Comparison of ENCODE assay signal across 22 cellular contexts in genomic region chr2:162478721-162479129, GRCh38.
DNase-seq lines count a peak whose midpoint lies in the region; ATAC-seq and TF ChIP-seq lines count a peak whose summit lies in the region.
"Had no signal": no experiment of that assay in that cellular context is flagged by ENCODE, and none has a peak within 500 bp of the region (broad histone marks: within the 10 kb centered on the region; RNA-seq: fewer than 3 reads in every experiment).

No MANE protein-coding gene starts in this region.

- H3K9me3 Mint-ChIP-seq in brain (no peaks in the 10 kb centered on the region), natural killer cell (peaks cover 2 to 6% of the 10 kb centered on the region in 2 donors)
- H3K9me3 Mint-ChIP-seq: activated naive CD4-positive, alpha-beta T cell treated with anti-CD3 and anti-CD28 coated beads, Interleukin-2, amount 50 U/mL, for 72 hours; dendritic cell treated with granulocyte-macrophage colony-stimulating factor and Interleukin-4, amounts not matched to agents 40 ng/mL and 50 ng/mL, for 4 days; H9; nephron had no signal

- H3K4me3 Mint-ChIP-seq in brain (peak overlapping the region in 1 of 5 experiments; percentile 31), natural killer cell (no peak overlapping the region)
- H3K4me3 Mint-ChIP-seq: dendritic cell treated with granulocyte-macrophage colony-stimulating factor and Interleukin-4, amounts not matched to agents 40 ng/mL and 50 ng/mL, for 4 days; H9; nephron had no signal

- intact Hi-C loops in natural killer cell (cut with micrococcal nuclease): no loop called here

- peaks cover 50% of the 10 kb centered on the region for H3K4me1 Mint-ChIP-seq in brain
- no peaks in the 10 kb centered on the region for H3K4me1 Mint-ChIP-seq in natural killer cell
- H3K4me1 Mint-ChIP-seq: H9 had no signal

- TF ChIP-seq CTCF in brain (conservative IDR thresholded peaks at IDR 0.05) (no peak), natural killer cell (IDR thresholded peaks at IDR 0.05) (no peak)

- DNase-seq in NCI-H226 (peak; percentile 33), left kidney (ENCODE audit: low read depth, low spot score) (peak; percentile 33), KBM-7 (no peak), natural killer cell (no peak), ACHN (no peak)
- DNase-seq: activated CD8-positive, alpha-beta memory T cell treated with anti-CD3 and anti-CD28 coated beads for 24 hours; activated T-cell treated with anti-CD3 and anti-CD28 coated beads, Interleukin-2, amount 50 U/mL, for 48 hours; AML-193; brain microvascular endothelial cell; gastrocnemius medialis; H9; NCI-H2107; NCI-H524; posterior cingulate gyrus; stimulated activated naive CD4-positive, alpha-beta T cell; thyroid gland had no signal

- H3K36me3 Mint-ChIP-seq in brain: no peaks in the 10 kb centered on the region
- H3K36me3 Mint-ChIP-seq in natural killer cell: no peaks in the 10 kb centered on the region
- H3K36me3 Mint-ChIP-seq: activated naive CD4-positive, alpha-beta T cell treated with anti-CD3 and anti-CD28 coated beads, Interleukin-2, amount 50 U/mL, for 72 hours had no signal

- in situ Hi-C loops in KBM-7 (cut with MboI; ENCODE audit: low pct_unique_long_range_greater_than_20kb, low sequenced_read_pairs) (no loop called here), ACHN (cut with HindIII; ENCODE audit: low pct_ligation_motif_present, low pct_unique_long_range_greater_than_20kb, low sequenced_read_pairs) (no loop called here)

- H3K27me3 Mint-ChIP-seq in brain: no peaks in the 10 kb centered on the region
- H3K27me3 Mint-ChIP-seq in natural killer cell (ENCODE audit: low read depth in 2 of 2): no peaks in the 10 kb centered on the region
- H3K27me3 Mint-ChIP-seq: dendritic cell treated with granulocyte-macrophage colony-stimulating factor and Interleukin-4, amounts not matched to agents 40 ng/mL and 50 ng/mL, for 4 days had no signal

- no peak for ATAC-seq in natural killer cell
- no peak for ATAC-seq in HG03460 (IDR thresholded peaks at IDR 0.05; ENCODE audit: unreplicated experiment)
- ATAC-seq: activated naive CD4-positive, alpha-beta T cell treated with anti-CD3 and anti-CD28 coated beads, Interleukin-2, amount 50 U/mL, for 72 hours; gastrocnemius medialis; Right ventricle myocardium inferior had no signal

- peak overlapping the region in 4 of 5 experiments; percentile 28 to 90 (median 74) for H3K27ac Mint-ChIP-seq in brain
- no peak overlapping the region for H3K27ac Mint-ChIP-seq in natural killer cell
- H3K27ac Mint-ChIP-seq: activated naive CD4-positive, alpha-beta T cell treated with anti-CD3 and anti-CD28 coated beads, Interleukin-2, amount 50 U/mL, for 72 hours; dendritic cell treated with granulocyte-macrophage colony-stimulating factor and Interleukin-4, amounts not matched to agents 40 ng/mL and 50 ng/mL, for 4 days had no signal

Comparison
In these comparisons a context has a peak if more than half of its experiments do, and no peak if none do; other contexts are left out.
1. DNase-seq: peak in NCI-H226 (single experiment) and left kidney (single experiment); none in KBM-7 (single experiment), natural killer cell (single experiment) and ACHN (single experiment).
2. H3K27ac Mint-ChIP-seq: peak in brain (4 of 5); none in natural killer cell (0 of 2).